In genomic region chr17:58447039-58447975, GRCh38 we compare ENCODE assay signal across 8 cellular contexts. TPM values are rescaled to one million over a fixed set of nuclear protein-coding genes. Genes with fewer than 3 reads are reported as not detected.
DNase-seq lines count a peak whose midpoint lies in the region; ATAC-seq and TF ChIP-seq lines count a peak whose summit lies in the region.

No MANE protein-coding gene starts in this region.

- POLR2A ChIA-PET in CD4-positive, alpha-beta T cell (lab: Charles Lee), result no interaction called here
- POLR2A ChIA-PET in HEK293 (lab: Yijun Ruan, JAX), result interaction anchor here (1.0 kb wide), 1 partner anchor 130 kb away, joined by 3 read pairs; no protein-coding TSS in a partner anchor
- POLR2A ChIA-PET in activated CD4-positive, alpha-beta T cell treated with anti-CD3 and anti-CD28 coated beads for 36 hours (lab: Charles Lee), result no interaction called here

- H3K27ac Mint-ChIP-seq in CD4-positive, alpha-beta T cell, result no peak overlapping the region
- peak overlapping the region; percentile 21 for H3K27ac Mint-ChIP-seq in activated CD4-positive, alpha-beta T cell treated with anti-CD3 and anti-CD28 coated beads for 36 hours

- ATAC-seq in CD4-positive, alpha-beta T cell (ENCODE audit: poor library complexity), result peak; percentile 69
- ATAC-seq in activated CD4-positive, alpha-beta T cell treated with anti-CD3 and anti-CD28 coated beads for 36 hours, result peak; percentile 99
- no peak for ATAC-seq in HG03280 (IDR thresholded peaks at IDR 0.05; ENCODE audit: unreplicated experiment)

- no peak overlapping the region for H3K4me3 ChIP-seq in HEK293 (ENCODE audit: low read depth, low read length)
- no peak overlapping the region for H3K4me3 ChIP-seq in colonic mucosa

- peaks cover 37% of the 10 kb centered on the region for H3K36me3 Mint-ChIP-seq in CD4-positive, alpha-beta T cell (ENCODE audit: low read depth)
- H3K36me3 Mint-ChIP-seq in activated CD4-positive, alpha-beta T cell treated with anti-CD3 and anti-CD28 coated beads for 36 hours (ENCODE audit: low read depth), result peaks cover 3% of the 10 kb centered on the region

- CTCF ChIA-PET in CD4-positive, alpha-beta T cell (lab: Charles Lee), result interaction anchor here (1.0 to 1.6 kb wide), 3 partner anchors 30 to 198 kb away, joined by 3 to 4 read pairs (median 4); partner anchors contain the start of gene RNF43
- CTCF ChIA-PET in HEK293 (lab: Yijun Ruan, JAX), result interaction anchor here (0.6 to 8.0 kb wide), 27 partner anchors 9 to 699 kb away, joined by 3 to 189 read pairs (median 4); no protein-coding TSS in a partner anchor
- CTCF ChIA-PET in activated CD4-positive, alpha-beta T cell treated with anti-CD3 and anti-CD28 coated beads for 36 hours (lab: Charles Lee), result interaction anchor here (0.5 to 3.5 kb wide), 8 partner anchors 75 to 246 kb away, joined by 3 to 44 read pairs (median 6); no protein-coding TSS in a partner anchor

- intact Hi-C loops in CD4-positive, alpha-beta T cell (cut with DNase I, micrococcal nuclease), result loop anchor here (1.0 to 5.0 kb wide), 3 partner anchors 130 to 245 kb away; no protein-coding TSS in a partner anchor
- intact Hi-C loops in activated CD4-positive, alpha-beta T cell treated with anti-CD3 and anti-CD28 coated beads for 36 hours (cut with DNase I, micrococcal nuclease), result loop anchor here (1.0 to 5.0 kb wide), 6 partner anchors 103 to 325 kb away; no protein-coding TSS in a partner anchor
- intact Hi-C loops in colonic mucosa (cut with DNase I), result loop anchor here (1.0 kb wide), 1 partner anchor 130 kb away; no protein-coding TSS in a partner anchor

- H3K4me1 ChIP-seq in HEK293 (ENCODE audit: control insufficient read depth, insufficient read depth, low read length), result no peaks in the 10 kb centered on the region
- H3K4me1 ChIP-seq in colonic mucosa, result no peaks in the 10 kb centered on the region

- peak; percentile 36 to 62 (median 44) for DNase-seq in CD4-positive, alpha-beta T cell
- DNase-seq in NCI-H510A treated with DMSO at 0.1 percent for 48 hours (lab: John Stamatoyannopoulos, UW) (peak; percentile 88), colonic mucosa (peak; percentile 77), lung microvascular endothelial cell (ENCODE audit: low read depth in 2 of 2) (peak; percentile 86 to 87)
- DNase-seq in activated CD4-positive, alpha-beta T cell treated with anti-CD3 and anti-CD28 coated beads for 36 hours, result peak; percentile 86
- DNase-seq in stimulated activated CD8-positive, alpha-beta memory T cell treated with anti-CD3 and anti-CD28 coated beads, Interleukin-2, amount 100 ng/mL, for 48 hours (ENCODE audit: low read depth in 2 of 2), result peak; percentile 46 to 62

- no peak overlapping the region for H3K27ac ChIP-seq in CD4-positive, alpha-beta T cell (ENCODE audit: low read depth, low read length)
- H3K27ac ChIP-seq in HEK293 (ENCODE audit: extremely low read depth, low read depth, low read length) (no peak overlapping the region), colonic mucosa (no peak overlapping the region)

- no peak overlapping the region for H3K9ac ChIP-seq in colonic mucosa (ENCODE audit: low read depth in 2 of 2, low read length in 2 of 2)

- H3K9me3 ChIP-seq in CD4-positive, alpha-beta T cell (ENCODE audit: control insufficient read depth, low read length), result no peaks in the 10 kb centered on the region
- H3K9me3 ChIP-seq in HEK293 (ENCODE audit: control insufficient read depth, insufficient read depth, low read depth, low read length) (no peaks in the 10 kb centered on the region), colonic mucosa (no peaks in the 10 kb centered on the region)

- H3K4me3 Mint-ChIP-seq in CD4-positive, alpha-beta T cell, result no peak overlapping the region
- H3K4me3 Mint-ChIP-seq in activated CD4-positive, alpha-beta T cell treated with anti-CD3 and anti-CD28 coated beads for 36 hours, result no peak overlapping the region

- H3K4me1 Mint-ChIP-seq in CD4-positive, alpha-beta T cell (ENCODE audit: low read depth), result no peaks in the 10 kb centered on the region
- peaks cover 3% of the 10 kb centered on the region for H3K4me1 Mint-ChIP-seq in activated CD4-positive, alpha-beta T cell treated with anti-CD3 and anti-CD28 coated beads for 36 hours

- no peaks in the 10 kb centered on the region for H3K27me3 Mint-ChIP-seq in CD4-positive, alpha-beta T cell
- no peaks in the 10 kb centered on the region for H3K27me3 Mint-ChIP-seq in activated CD4-positive, alpha-beta T cell treated with anti-CD3 and anti-CD28 coated beads for 36 hours

- no peaks in the 10 kb centered on the region for H3K27me3 ChIP-seq in CD4-positive, alpha-beta T cell (ENCODE audit: control insufficient read depth, insufficient read depth, low read length)
- no peaks in the 10 kb centered on the region for H3K27me3 ChIP-seq in colonic mucosa

- H3K9me3 Mint-ChIP-seq in CD4-positive, alpha-beta T cell, result no peaks in the 10 kb centered on the region
- no peaks in the 10 kb centered on the region for H3K9me3 Mint-ChIP-seq in activated CD4-positive, alpha-beta T cell treated with anti-CD3 and anti-CD28 coated beads for 36 hours (ENCODE audit: low read depth)

- H3K36me3 ChIP-seq in HEK293 (ENCODE audit: control insufficient read depth in 2 of 2, insufficient read depth in 1 of 2, low read length in 2 of 2), result no peaks in the 10 kb centered on the region
- no peaks in the 10 kb centered on the region for H3K36me3 ChIP-seq in colonic mucosa

- peak; percentile 57 for TF ChIP-seq CTCF in CD4-positive, alpha-beta T cell (IDR thresholded peaks at IDR 0.05)
- TF ChIP-seq CTCF in HEK293 (tag by site-specific recombination; IDR thresholded peaks at IDR 0.05) (peak; percentile 93), colonic mucosa (IDR thresholded peaks at IDR 0.05) (peak; percentile 71)

TF ChIP-seq in HEK293, 187 proteins besides CTCF, POLR2A, EP300 and RAD21 (continues in another document):
- TF ChIP-seq ZNF654 (tag by site-specific recombination; IDR thresholded peaks at IDR 0.05; ENCODE audit: low read depth), result peak; percentile 99
- TF ChIP-seq ZNF341 (tag by site-specific recombination; IDR thresholded peaks at IDR 0.05; ENCODE audit: low read depth), result no peak
- TF ChIP-seq ZNF2 (tag by site-specific recombination; IDR thresholded peaks at IDR 0.05), result 0 out of 2 replicates have a peak, but pooled peaks have one; percentile 49
- TF ChIP-seq SETDB1 (IDR thresholded peaks at IDR 0.05; ENCODE audit: insufficient read length, low read length), result peak; percentile 20
- peak; percentile 40 for TF ChIP-seq ZBTB48 (tag by site-specific recombination; IDR thresholded peaks at IDR 0.05)
- TF ChIP-seq, protein P1, sequence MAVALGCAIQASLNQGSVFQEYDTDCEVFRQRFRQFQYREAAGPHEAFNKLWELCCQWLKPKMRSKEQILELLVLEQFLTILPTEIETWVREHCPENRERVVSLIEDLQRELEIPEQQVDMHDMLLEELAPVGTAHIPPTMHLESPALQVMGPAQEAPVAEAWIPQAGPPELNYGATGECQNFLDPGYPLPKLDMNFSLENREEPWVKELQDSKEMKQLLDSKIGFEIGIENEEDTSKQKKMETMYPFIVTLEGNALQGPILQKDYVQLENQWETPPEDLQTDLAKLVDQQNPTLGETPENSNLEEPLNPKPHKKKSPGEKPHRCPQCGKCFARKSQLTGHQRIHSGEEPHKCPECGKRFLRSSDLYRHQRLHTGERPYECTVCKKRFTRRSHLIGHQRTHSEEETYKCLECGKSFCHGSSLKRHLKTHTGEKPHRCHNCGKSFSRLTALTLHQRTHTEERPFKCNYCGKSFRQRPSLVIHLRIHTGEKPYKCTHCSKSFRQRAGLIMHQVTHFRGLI (tag by site-specific recombination; IDR thresholded peaks at IDR 0.05), result peak; percentile 52; the same call in 1 of the 2 replicates
- TF ChIP-seq, protein P2, sequence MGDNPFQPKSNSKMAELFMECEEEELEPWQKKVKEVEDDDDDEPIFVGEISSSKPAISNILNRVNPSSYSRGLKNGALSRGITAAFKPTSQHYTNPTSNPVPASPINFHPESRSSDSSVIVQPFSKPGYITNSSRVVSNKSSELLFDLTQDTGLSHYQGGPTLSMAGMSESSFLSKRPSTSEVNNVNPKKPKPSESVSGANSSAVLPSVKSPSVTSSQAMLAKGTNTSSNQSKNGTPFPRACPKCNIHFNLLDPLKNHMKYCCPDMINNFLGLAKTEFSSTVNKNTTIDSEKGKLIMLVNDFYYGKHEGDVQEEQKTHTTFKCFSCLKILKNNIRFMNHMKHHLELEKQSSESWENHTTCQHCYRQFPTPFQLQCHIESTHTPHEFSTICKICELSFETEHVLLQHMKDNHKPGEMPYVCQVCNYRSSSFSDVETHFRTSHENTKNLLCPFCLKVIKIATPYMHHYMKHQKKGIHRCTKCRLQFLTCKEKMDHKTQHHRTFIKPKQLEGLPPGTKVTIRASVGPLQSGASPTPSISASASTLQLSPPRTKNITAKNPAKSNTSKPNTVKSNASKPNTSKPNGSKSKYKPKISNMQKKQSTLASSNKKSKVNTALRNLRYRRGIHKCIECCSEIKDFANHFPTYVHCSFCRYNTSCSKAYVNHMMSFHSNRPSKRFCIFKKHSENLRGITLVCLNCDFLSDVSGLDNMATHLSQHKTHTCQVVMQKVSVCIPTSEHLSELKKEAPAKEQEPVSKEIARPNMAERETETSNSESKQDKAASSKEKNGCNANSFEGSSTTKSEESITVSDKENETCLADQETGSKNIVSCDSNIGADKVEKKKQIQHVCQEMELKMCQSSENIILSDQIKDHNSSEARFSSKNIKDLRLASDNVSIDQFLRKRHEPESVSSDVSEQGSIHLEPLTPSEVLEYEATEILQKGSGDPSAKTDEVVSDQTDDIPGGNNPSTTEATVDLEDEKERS (tag by site-specific recombination; IDR thresholded peaks at IDR 0.05), result no peak

RNA-seq across cellular contexts. Expression of gene RNF43, which starts 30.0 kb away (rescaled TPM):
- 1 to 10 TPM in 1 of 2 experiments, under 1 TPM in 1; 0.69 to 1.9 TPM for total RNA-seq in CD4-positive, alpha-beta T cell
- 1 to 10 TPM in 1 of 2 experiments, under 1 TPM in 1; 0.71 to 1.0 TPM for total RNA-seq in activated CD4-positive, alpha-beta T cell treated with anti-CD3 and anti-CD28 coated beads for 36 hours
- total RNA-seq in colonic mucosa (10 to 100 TPM; 38.5 to 51.2 TPM), lung microvascular endothelial cell (under 0.01 TPM in 1 of 2 replicates, not detected in the other)

RNA-seq across cellular contexts. Expression of gene HSF5, which starts 40.9 kb away (rescaled TPM):
- 1 to 10 TPM; 1.6 to 1.7 TPM for total RNA-seq in CD4-positive, alpha-beta T cell
- 1 to 10 TPM; 2.6 to 3.1 TPM for total RNA-seq in activated CD4-positive, alpha-beta T cell treated with anti-CD3 and anti-CD28 coated beads for 36 hours
- under 1 TPM in 1 of 2 donors, not detected in 1; 0.07 TPM for total RNA-seq in colonic mucosa
- under 0.01 TPM in 1 of 2 replicates, not detected in the other for total RNA-seq in lung microvascular endothelial cell

Comparison
In these comparisons a context has a peak if more than half of its experiments do, and no peak if none do; other contexts are left out.
1. RNA of gene RNF43, which starts 30.0 kb away (total RNA-seq): 38.5 to 51.2 TPM in colonic mucosa; 0.69 to 1.9 TPM in CD4-positive, alpha-beta T cell, 0.71 to 1.0 TPM in activated CD4-positive, alpha-beta T cell treated with anti-CD3 and anti-CD28 coated beads for 36 hours and under 0.01 TPM in lung microvascular endothelial cell; every median in the first group is over 10 times any median in the second.
2. Peak in every context shown above with its lines, with median percentiles within 50 percentile points of each other: DNase-seq and CTCF ChIP-seq.